8 cellular contexts compared by ENCODE assay signal in the genomic region with DNA sequence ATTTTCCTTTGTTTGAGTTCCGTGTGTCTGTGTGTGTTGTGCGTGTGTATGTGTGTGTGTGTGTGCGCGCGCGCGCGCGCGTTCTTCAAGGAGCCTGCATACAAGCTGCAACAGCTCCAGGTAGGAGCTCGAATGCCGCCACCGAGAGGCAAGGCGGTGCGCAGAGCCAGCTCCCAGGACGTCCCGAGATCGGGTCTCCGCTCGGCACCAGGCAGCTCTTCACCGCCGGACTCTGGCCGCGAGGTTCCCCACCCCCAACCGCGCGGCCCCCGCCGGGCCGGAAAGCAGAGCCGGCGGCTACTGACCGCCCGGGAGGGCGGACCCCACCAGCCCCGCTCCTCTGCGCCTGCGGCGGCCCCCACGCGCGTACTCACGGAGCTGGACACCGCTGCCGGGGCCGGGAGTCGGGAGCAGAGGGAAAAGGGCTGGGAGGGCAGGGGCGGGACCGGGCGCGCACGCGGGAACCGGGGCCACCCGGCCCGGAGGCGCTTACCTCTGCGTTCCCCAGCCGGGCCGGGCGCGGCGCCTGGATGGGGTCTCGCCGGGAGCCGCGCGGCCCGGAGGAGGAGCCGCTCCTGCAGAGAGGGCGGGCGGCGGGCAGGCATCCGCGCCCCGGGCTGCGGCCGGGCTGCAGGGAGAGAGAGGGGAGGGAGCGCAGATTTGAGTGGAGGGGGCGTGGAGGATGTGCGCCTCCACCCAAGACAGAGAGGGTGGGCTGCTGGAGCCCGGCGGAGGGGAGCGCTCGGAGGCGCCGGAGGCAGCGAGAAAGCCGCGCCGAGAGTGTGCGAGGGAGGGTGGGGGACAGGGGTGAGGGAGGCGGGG. TPM values are rescaled to one million over a fixed set of nuclear protein-coding genes. Genes with fewer than 3 reads are reported as not detected.
DNase-seq lines count a peak whose midpoint lies in the region; TF ChIP-seq lines count a peak whose summit lies in the region.

No MANE protein-coding gene starts in this region.

- DNase-seq in activated T-cell treated with anti-CD3 and anti-CD28 coated beads, Interleukin-2, amount 50 U/mL, for 24 hours = peak; percentile 36
- DNase-seq in activated T-cell treated with anti-CD3 and anti-CD28 coated beads for 4 hours (no peak), NCI-H2196 (lab: John Stamatoyannopoulos, UW; ENCODE audit: unreplicated experiment) (peak; percentile 48), adipocyte (ENCODE audit: low read depth) (peak; percentile 78), cardiac muscle cell (ENCODE audit: low read depth in 1 of 2, low spot score in 1 of 2) (peak; percentile 79 to 81), osteoblast (ENCODE audit: insufficient read length, low spot score, missing footprints) (peak; percentile 87), SIG-M5 treated with dmso at 0.1 percent for 504 hours (lab: John Stamatoyannopoulos, UW; ENCODE audit: unreplicated experiment) (no peak)
- DNase-seq in activated CD4-positive, CD25-positive, alpha-beta regulatory T cell treated with anti-CD3 and anti-CD28 coated beads, Interleukin-2, amount 50 U/mL, for 72 hours = no peak

- peak overlapping the region; percentile 90 for H2AFZ ChIP-seq in osteoblast (ENCODE audit: low read length)

- peak overlapping the region; percentile 89 for H3K4me2 ChIP-seq in osteoblast (ENCODE audit: insufficient read depth, low read length)

- H3K4me1 Mint-ChIP-seq in activated T-cell treated with anti-CD3 and anti-CD28 coated beads, Interleukin-2, amount 50 U/mL, for 24 hours (ENCODE audit: low read depth) = peaks cover 13% of the 10 kb centered on the region

- H3K4me1 ChIP-seq in adipocyte (ENCODE audit: control insufficient read depth, insufficient read depth, low read length) (peaks cover 26% of the 10 kb centered on the region), cardiac muscle cell (ENCODE audit: low read depth) (peaks cover 6% of the 10 kb centered on the region), osteoblast (ENCODE audit: insufficient read depth, low read length) (peaks cover 40% of the 10 kb centered on the region)

- no peaks in the 10 kb centered on the region for H4K20me1 ChIP-seq in osteoblast (ENCODE audit: insufficient read depth, low read length)

- peak overlapping the region; percentile 95 for H3K4me3 ChIP-seq in adipocyte (ENCODE audit: low read length)
- peak overlapping the region; percentile 97 for H3K4me3 ChIP-seq in cardiac muscle cell
- peak overlapping the region; percentile 84 for H3K4me3 ChIP-seq in osteoblast (ENCODE audit: insufficient read depth, low read length)

- H3K27me3 ChIP-seq in adipocyte (replicated peaks; ENCODE audit: control insufficient read depth, insufficient read depth, low read length) = no peaks in the 10 kb centered on the region
- H3K27me3 ChIP-seq in cardiac muscle cell = no peaks in the 10 kb centered on the region
- H3K27me3 ChIP-seq in osteoblast (ENCODE audit: insufficient read depth, low read length) = no peaks in the 10 kb centered on the region

- H3K9me3 ChIP-seq in adipocyte (ENCODE audit: control insufficient read depth, low read length) (no peaks in the 10 kb centered on the region), cardiac muscle cell (ENCODE audit: low read depth) (no peaks in the 10 kb centered on the region), osteoblast (ENCODE audit: low read depth, low read length) (no peaks in the 10 kb centered on the region)

- H3K79me2 ChIP-seq in osteoblast (ENCODE audit: insufficient read depth, low read length) = peaks cover 6% of the 10 kb centered on the region

- H3K27ac ChIP-seq in cardiac muscle cell (peak overlapping the region; percentile 91), osteoblast (ENCODE audit: low read depth, low read length) (peak overlapping the region; percentile 55)

- no peak for TF ChIP-seq CTCF in cardiac muscle cell (IDR thresholded peaks at IDR 0.05; ENCODE audit: low read depth, low read length)
- no peak for TF ChIP-seq CTCF in osteoblast (IDR thresholded peaks at IDR 0.05; ENCODE audit: extremely low read depth, low read depth, low read length)

- H3K36me3 Mint-ChIP-seq in activated T-cell treated with anti-CD3 and anti-CD28 coated beads, Interleukin-2, amount 50 U/mL, for 24 hours (ENCODE audit: low read depth) = no peaks in the 10 kb centered on the region

- H3K9me3 Mint-ChIP-seq in activated T-cell treated with anti-CD3 and anti-CD28 coated beads, Interleukin-2, amount 50 U/mL, for 24 hours = no peaks in the 10 kb centered on the region

- H3K27me3 Mint-ChIP-seq in activated T-cell treated with anti-CD3 and anti-CD28 coated beads, Interleukin-2, amount 50 U/mL, for 24 hours = peaks cover 61% of the 10 kb centered on the region

- no peak overlapping the region for H3K27ac Mint-ChIP-seq in activated T-cell treated with anti-CD3 and anti-CD28 coated beads, Interleukin-2, amount 50 U/mL, for 24 hours

- H3K4me3 Mint-ChIP-seq in activated T-cell treated with anti-CD3 and anti-CD28 coated beads, Interleukin-2, amount 50 U/mL, for 24 hours = peak overlapping the region; percentile 72

- peak overlapping the region; percentile 82 for H3K9ac ChIP-seq in adipocyte (ENCODE audit: low read length)

- H3K36me3 ChIP-seq in adipocyte (ENCODE audit: control insufficient read depth, insufficient read depth, low read length, severe bottlenecking) (no peaks in the 10 kb centered on the region), cardiac muscle cell (no peaks in the 10 kb centered on the region), osteoblast (ENCODE audit: insufficient read depth, low read length) (no peaks in the 10 kb centered on the region)

RNA-seq across cellular contexts. Expression of a gene that starts 40.3 kb away (rescaled TPM):
- total RNA-seq in cardiac muscle cell (26.2 and 33.7 TPM in 2 replicates), osteoblast (39.1 and 43.6 TPM in 2 replicates)
- polyA plus RNA-seq in cardiac muscle cell = 51.1 and 55.2 TPM in 2 replicates

Comparison
In these comparisons a context has a peak if more than half of its experiments do, and no peak if none do; other contexts are left out.
1. DNase-seq: peak in activated T-cell treated with anti-CD3 and anti-CD28 coated beads, Interleukin-2, amount 50 U/mL, for 24 hours (single experiment), NCI-H2196 (single experiment), adipocyte (single experiment), cardiac muscle cell (2 of 2) and osteoblast (single experiment); none in activated T-cell treated with anti-CD3 and anti-CD28 coated beads for 4 hours (single experiment), SIG-M5 treated with dmso at 0.1 percent for 504 hours (single experiment) and activated CD4-positive, CD25-positive, alpha-beta regulatory T cell treated with anti-CD3 and anti-CD28 coated beads, Interleukin-2, amount 50 U/mL, for 72 hours (single experiment).
2. Peak in every context shown above with its lines, with median percentiles within 50 percentile points of each other: H3K4me3 ChIP-seq.